1 cellular context compared by ENCODE assay signal in the genomic region with DNA sequence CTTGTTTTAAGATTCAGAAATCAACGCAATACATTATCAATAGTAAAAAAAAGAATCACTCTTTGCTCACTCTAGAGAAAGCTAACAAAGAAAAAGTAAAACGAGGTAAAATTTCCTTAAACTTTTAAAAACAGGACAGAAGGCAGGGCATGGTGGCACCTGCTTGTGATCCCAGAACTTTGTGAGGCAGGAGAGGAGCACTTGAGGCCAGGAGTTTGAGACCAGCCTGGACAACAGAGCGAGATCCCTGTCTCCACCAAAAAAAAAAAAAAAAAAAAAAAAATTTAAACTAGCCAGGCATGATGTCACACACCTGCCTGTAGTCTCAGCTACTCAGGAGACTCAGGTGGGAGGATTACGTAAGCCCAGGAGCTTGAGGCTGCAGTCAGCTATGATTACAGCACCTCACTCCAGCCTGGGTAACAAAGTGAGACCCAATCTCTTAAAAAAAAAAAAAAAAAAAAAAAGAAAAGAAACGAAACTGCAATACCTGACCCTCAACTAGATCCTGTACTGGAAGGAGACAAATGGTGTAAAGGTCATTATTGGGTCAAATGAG.
TF ChIP-seq lines count a peak whose summit lies in the region.

No MANE protein-coding gene starts in this region.

TF ChIP-seq in GM12878, 131 proteins besides CTCF, POLR2A, EP300 and RAD21 (continues in another document):
- TF ChIP-seq TAF1 (IDR thresholded peaks at IDR 0.05; ENCODE audit: borderline replicate concordance, low read depth, low read length) (no peak), RCOR1 (conservative IDR thresholded peaks at IDR 0.05; ENCODE audit: low read depth, low read length) (no peak), CREM (IDR thresholded peaks at IDR 0.05; ENCODE audit: low read depth) (0 out of 2 replicates have a peak, but pooled peaks have one; percentile 37), NBN (IDR thresholded peaks at IDR 0.05) (0 out of 2 replicates have a peak, but pooled peaks have one; percentile 48), FOXK2 (IDR thresholded peaks at IDR 0.05) (no peak), CHD4 (IDR thresholded peaks at IDR 0.05) (no peak), MXI1 (IDR thresholded peaks at IDR 0.05; ENCODE audit: low read depth, low read length) (no peak), ZNF384 (IDR thresholded peaks at IDR 0.05; ENCODE audit: borderline replicate concordance, low read depth, low read length) (peak; percentile 73), JUND (IDR thresholded peaks at IDR 0.05; ENCODE audit: low read depth, low read length) (no peak), KAT2A (conservative IDR thresholded peaks at IDR 0.05; ENCODE audit: control insufficient read depth, low read depth, low read length) (no peak), BCL11A (IDR thresholded peaks at IDR 0.05; ENCODE audit: low read depth, low read length) (no peak), SIX5 (IDR thresholded peaks at IDR 0.05; ENCODE audit: low read depth, low read length, severe bottlenecking) (no peak), ZNF207 (IDR thresholded peaks at IDR 0.05; ENCODE audit: borderline replicate concordance) (no peak), BMI1 (IDR thresholded peaks at IDR 0.05; ENCODE audit: borderline replicate concordance) (no peak), HDAC6 (IDR thresholded peaks at IDR 0.05; ENCODE audit: unreplicated experiment) (no peak), CREB1 (IDR thresholded peaks at IDR 0.05; ENCODE audit: low read depth) (peak; percentile 55; the same call in 1 of the 2 replicates), LARP7 (IDR thresholded peaks at IDR 0.05) (no peak), STAT1 (conservative IDR thresholded peaks at IDR 0.05) (no peak), EGR1 (IDR thresholded peaks at IDR 0.05; ENCODE audit: borderline replicate concordance in 1 of 2, low read depth in 2 of 2, low read length in 2 of 2) (no peak), MYC (IDR thresholded peaks at IDR 0.05; ENCODE audit: insufficient read depth, insufficient read length, insufficient replicate concordance, low read length, severe bottlenecking) (no peak), CBFB (IDR thresholded peaks at IDR 0.05; ENCODE audit: low read depth) (no peak), ATF7 (IDR thresholded peaks at IDR 0.05; ENCODE audit: low read depth) (peak; percentile 86), NFIC (IDR thresholded peaks at IDR 0.05; ENCODE audit: low read depth, low read length) (no peak)
- TF ChIP-seq, protein P1, sequence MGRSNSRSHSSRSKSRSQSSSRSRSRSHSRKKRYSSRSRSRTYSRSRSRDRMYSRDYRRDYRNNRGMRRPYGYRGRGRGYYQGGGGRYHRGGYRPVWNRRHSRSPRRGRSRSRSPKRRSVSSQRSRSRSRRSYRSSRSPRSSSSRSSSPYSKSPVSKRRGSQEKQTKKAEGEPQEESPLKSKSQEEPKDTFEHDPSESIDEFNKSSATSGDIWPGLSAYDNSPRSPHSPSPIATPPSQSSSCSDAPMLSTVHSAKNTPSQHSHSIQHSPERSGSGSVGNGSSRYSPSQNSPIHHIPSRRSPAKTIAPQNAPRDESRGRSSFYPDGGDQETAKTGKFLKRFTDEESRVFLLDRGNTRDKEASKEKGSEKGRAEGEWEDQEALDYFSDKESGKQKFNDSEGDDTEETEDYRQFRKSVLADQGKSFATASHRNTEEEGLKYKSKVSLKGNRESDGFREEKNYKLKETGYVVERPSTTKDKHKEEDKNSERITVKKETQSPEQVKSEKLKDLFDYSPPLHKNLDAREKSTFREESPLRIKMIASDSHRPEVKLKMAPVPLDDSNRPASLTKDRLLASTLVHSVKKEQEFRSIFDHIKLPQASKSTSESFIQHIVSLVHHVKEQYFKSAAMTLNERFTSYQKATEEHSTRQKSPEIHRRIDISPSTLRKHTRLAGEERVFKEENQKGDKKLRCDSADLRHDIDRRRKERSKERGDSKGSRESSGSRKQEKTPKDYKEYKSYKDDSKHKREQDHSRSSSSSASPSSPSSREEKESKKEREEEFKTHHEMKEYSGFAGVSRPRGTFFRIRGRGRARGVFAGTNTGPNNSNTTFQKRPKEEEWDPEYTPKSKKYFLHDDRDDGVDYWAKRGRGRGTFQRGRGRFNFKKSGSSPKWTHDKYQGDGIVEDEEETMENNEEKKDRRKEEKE (IDR thresholded peaks at IDR 0.05): no peak
- TF ChIP-seq, protein P2, sequence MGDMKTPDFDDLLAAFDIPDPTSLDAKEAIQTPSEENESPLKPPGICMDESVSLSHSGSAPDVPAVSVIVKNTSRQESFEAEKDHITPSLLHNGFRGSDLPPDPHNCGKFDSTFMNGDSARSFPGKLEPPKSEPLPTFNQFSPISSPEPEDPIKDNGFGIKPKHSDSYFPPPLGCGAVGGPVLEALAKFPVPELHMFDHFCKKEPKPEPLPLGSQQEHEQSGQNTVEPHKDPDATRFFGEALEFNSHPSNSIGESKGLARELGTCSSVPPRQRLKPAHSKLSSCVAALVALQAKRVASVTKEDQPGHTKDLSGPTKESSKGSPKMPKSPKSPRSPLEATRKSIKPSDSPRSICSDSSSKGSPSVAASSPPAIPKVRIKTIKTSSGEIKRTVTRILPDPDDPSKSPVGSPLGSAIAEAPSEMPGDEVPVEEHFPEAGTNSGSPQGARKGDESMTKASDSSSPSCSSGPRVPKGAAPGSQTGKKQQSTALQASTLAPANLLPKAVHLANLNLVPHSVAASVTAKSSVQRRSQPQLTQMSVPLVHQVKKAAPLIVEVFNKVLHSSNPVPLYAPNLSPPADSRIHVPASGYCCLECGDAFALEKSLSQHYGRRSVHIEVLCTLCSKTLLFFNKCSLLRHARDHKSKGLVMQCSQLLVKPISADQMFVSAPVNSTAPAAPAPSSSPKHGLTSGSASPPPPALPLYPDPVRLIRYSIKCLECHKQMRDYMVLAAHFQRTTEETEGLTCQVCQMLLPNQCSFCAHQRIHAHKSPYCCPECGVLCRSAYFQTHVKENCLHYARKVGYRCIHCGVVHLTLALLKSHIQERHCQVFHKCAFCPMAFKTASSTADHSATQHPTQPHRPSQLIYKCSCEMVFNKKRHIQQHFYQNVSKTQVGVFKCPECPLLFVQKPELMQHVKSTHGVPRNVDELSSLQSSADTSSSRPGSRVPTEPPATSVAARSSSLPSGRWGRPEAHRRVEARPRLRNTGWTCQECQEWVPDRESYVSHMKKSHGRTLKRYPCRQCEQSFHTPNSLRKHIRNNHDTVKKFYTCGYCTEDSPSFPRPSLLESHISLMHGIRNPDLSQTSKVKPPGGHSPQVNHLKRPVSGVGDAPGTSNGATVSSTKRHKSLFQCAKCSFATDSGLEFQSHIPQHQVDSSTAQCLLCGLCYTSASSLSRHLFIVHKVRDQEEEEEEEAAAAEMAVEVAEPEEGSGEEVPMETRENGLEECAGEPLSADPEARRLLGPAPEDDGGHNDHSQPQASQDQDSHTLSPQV (IDR thresholded peaks at IDR 0.05): no peak
- TF ChIP-seq, protein P3, sequence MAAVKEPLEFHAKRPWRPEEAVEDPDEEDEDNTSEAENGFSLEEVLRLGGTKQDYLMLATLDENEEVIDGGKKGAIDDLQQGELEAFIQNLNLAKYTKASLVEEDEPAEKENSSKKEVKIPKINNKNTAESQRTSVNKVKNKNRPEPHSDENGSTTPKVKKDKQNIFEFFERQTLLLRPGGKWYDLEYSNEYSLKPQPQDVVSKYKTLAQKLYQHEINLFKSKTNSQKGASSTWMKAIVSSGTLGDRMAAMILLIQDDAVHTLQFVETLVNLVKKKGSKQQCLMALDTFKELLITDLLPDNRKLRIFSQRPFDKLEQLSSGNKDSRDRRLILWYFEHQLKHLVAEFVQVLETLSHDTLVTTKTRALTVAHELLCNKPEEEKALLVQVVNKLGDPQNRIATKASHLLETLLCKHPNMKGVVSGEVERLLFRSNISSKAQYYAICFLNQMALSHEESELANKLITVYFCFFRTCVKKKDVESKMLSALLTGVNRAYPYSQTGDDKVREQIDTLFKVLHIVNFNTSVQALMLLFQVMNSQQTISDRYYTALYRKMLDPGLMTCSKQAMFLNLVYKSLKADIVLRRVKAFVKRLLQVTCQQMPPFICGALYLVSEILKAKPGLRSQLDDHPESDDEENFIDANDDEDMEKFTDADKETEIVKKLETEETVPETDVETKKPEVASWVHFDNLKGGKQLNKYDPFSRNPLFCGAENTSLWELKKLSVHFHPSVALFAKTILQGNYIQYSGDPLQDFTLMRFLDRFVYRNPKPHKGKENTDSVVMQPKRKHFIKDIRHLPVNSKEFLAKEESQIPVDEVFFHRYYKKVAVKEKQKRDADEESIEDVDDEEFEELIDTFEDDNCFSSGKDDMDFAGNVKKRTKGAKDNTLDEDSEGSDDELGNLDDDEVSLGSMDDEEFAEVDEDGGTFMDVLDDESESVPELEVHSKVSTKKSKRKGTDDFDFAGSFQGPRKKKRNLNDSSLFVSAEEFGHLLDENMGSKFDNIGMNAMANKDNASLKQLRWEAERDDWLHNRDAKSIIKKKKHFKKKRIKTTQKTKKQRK (IDR thresholded peaks at IDR 0.05; ENCODE audit: low read depth, low read length): no peak
- TF ChIP-seq, protein P4, sequence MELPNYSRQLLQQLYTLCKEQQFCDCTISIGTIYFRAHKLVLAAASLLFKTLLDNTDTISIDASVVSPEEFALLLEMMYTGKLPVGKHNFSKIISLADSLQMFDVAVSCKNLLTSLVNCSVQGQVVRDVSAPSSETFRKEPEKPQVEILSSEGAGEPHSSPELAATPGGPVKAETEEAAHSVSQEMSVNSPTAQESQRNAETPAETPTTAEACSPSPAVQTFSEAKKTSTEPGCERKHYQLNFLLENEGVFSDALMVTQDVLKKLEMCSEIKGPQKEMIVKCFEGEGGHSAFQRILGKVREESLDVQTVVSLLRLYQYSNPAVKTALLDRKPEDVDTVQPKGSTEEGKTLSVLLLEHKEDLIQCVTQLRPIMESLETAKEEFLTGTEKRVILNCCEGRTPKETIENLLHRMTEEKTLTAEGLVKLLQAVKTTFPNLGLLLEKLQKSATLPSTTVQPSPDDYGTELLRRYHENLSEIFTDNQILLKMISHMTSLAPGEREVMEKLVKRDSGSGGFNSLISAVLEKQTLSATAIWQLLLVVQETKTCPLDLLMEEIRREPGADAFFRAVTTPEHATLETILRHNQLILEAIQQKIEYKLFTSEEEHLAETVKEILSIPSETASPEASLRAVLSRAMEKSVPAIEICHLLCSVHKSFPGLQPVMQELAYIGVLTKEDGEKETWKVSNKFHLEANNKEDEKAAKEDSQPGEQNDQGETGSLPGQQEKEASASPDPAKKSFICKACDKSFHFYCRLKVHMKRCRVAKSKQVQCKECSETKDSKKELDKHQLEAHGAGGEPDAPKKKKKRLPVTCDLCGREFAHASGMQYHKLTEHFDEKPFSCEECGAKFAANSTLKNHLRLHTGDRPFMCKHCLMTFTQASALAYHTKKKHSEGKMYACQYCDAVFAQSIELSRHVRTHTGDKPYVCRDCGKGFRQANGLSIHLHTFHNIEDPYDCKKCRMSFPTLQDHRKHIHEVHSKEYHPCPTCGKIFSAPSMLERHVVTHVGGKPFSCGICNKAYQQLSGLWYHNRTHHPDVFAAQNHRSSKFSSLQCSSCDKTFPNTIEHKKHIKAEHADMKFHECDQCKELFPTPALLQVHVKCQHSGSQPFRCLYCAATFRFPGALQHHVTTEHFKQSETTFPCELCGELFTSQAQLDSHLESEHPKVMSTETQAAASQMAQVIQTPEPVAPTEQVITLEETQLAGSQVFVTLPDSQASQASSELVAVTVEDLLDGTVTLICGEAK (IDR thresholded peaks at IDR 0.05; ENCODE audit: borderline replicate concordance): no peak
- TF ChIP-seq, protein P5, sequence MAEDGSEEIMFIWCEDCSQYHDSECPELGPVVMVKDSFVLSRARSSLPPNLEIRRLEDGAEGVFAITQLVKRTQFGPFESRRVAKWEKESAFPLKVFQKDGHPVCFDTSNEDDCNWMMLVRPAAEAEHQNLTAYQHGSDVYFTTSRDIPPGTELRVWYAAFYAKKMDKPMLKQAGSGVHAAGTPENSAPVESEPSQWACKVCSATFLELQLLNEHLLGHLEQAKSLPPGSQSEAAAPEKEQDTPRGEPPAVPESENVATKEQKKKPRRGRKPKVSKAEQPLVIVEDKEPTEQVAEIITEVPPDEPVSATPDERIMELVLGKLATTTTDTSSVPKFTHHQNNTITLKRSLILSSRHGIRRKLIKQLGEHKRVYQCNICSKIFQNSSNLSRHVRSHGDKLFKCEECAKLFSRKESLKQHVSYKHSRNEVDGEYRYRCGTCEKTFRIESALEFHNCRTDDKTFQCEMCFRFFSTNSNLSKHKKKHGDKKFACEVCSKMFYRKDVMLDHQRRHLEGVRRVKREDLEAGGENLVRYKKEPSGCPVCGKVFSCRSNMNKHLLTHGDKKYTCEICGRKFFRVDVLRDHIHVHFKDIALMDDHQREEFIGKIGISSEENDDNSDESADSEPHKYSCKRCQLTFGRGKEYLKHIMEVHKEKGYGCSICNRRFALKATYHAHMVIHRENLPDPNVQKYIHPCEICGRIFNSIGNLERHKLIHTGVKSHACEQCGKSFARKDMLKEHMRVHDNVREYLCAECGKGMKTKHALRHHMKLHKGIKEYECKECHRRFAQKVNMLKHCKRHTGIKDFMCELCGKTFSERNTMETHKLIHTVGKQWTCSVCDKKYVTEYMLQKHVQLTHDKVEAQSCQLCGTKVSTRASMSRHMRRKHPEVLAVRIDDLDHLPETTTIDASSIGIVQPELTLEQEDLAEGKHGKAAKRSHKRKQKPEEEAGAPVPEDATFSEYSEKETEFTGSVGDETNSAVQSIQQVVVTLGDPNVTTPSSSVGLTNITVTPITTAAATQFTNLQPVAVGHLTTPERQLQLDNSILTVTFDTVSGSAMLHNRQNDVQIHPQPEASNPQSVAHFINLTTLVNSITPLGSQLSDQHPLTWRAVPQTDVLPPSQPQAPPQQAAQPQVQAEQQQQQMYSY (CRISPR knock-in tag; IDR thresholded peaks at IDR 0.05): no peak
- TF ChIP-seq, protein P6, sequence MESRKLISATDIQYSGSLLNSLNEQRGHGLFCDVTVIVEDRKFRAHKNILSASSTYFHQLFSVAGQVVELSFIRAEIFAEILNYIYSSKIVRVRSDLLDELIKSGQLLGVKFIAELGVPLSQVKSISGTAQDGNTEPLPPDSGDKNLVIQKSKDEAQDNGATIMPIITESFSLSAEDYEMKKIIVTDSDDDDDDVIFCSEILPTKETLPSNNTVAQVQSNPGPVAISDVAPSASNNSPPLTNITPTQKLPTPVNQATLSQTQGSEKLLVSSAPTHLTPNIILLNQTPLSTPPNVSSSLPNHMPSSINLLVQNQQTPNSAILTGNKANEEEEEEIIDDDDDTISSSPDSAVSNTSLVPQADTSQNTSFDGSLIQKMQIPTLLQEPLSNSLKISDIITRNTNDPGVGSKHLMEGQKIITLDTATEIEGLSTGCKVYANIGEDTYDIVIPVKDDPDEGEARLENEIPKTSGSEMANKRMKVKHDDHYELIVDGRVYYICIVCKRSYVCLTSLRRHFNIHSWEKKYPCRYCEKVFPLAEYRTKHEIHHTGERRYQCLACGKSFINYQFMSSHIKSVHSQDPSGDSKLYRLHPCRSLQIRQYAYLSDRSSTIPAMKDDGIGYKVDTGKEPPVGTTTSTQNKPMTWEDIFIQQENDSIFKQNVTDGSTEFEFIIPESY (IDR thresholded peaks at IDR 0.05): no peak
